Comparison of ENCODE assay signal across 13 cellular contexts in the genomic region with DNA sequence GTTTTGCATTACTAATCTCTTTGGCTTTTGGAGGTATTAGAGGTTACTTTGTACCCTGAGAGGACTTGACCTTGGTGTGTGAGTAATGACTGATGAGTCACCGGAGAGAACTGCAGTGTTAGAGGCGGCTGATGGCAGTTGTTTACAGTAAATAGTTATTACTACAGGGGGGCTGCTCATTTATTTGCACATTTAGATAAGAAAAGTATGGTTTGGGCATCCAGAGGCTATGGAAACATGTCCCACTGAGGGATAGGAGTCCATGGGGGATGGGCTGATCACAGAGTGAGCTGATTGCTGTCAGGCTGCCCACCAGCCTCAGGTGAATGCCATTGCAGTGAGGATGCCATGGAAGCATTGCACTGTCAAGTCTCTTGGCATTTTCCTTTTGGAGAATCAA. TPM values are rescaled to one million over a fixed set of nuclear protein-coding genes. Genes with fewer than 3 reads are reported as not detected.
A peak's percentile ranks its signal among the peaks of the same experiment; 100 is the strongest.
DNase-seq lines count a peak whose midpoint lies in the region; FAIRE-seq and TF ChIP-seq lines count a peak whose summit lies in the region.
"Had no signal": no experiment of that assay in that cellular context is flagged by ENCODE, and none has a peak within 500 bp of the region (broad histone marks: within the 10 kb centered on the region; RNA-seq: fewer than 3 reads in every experiment).

No MANE protein-coding gene starts in this region.

- 21% methylated on average over 2 of the region's 2 CpGs for WGBS in HUES64

- H3K36me3 ChIP-seq in HUES64 (ENCODE audit: insufficient read depth, low read length) = no peaks in the 10 kb centered on the region
- no peaks in the 10 kb centered on the region for H3K36me3 ChIP-seq in keratinocyte (ENCODE audit: control insufficient read depth in 2 of 2, extremely low read depth in 1 of 2, insufficient read depth in 2 of 2, low read length in 2 of 2)
- no peaks in the 10 kb centered on the region for H3K36me3 ChIP-seq in colonic mucosa

- dilution Hi-C loops in keratinocyte (cut with MboI; ENCODE audit: extremely low pct_ligation_motif_present, low sequenced_read_pairs) = no loop called here

- H3K9me1 ChIP-seq in keratinocyte (ENCODE audit: control insufficient read depth, extremely low read depth, insufficient read depth, low read length) = no peaks in the 10 kb centered on the region

- H3K4me1 ChIP-seq in HUES64 (ENCODE audit: insufficient read depth, low read length) (peaks cover 27% of the 10 kb centered on the region), keratinocyte (ENCODE audit: control insufficient read depth, extremely low read depth, insufficient read depth, low read length) (peaks cover 24% of the 10 kb centered on the region), colonic mucosa (no peaks in the 10 kb centered on the region)

- H3K27me3 ChIP-seq in HUES64 (ENCODE audit: insufficient read depth, low read length) = no peaks in the 10 kb centered on the region
- no peaks in the 10 kb centered on the region for H3K27me3 ChIP-seq in keratinocyte (ENCODE audit: control insufficient read depth, extremely low read depth, insufficient read depth, low read length)
- no peaks in the 10 kb centered on the region for H3K27me3 ChIP-seq in colonic mucosa

- no peaks in the 10 kb centered on the region for H4K20me1 ChIP-seq in keratinocyte (ENCODE audit: control insufficient read depth, extremely low read depth, insufficient read depth, low read length)

- DNase-seq in AG20443 (ENCODE audit: low spot score) (peak; percentile 73), astrocyte of the hippocampus (ENCODE audit: low read depth, low spot score) (peak; percentile 83), keratinocyte (ENCODE audit: low read depth, low spot score) (peak; percentile 46), colonic mucosa (no peak), posterior vena cava (ENCODE audit: low spot score) (no peak), GM10248 (ENCODE audit: extremely low spot score) (no peak)
- no peak for DNase-seq in stimulated activated naive CD4-positive, alpha-beta T cell (lab: John Stamatoyannopoulos, UW)
- DNase-seq: NCI-H1092 had no signal

- TF ChIP-seq CTCF in keratinocyte (optimal IDR thresholded peaks at IDR 0.05 in 1 of 3, IDR thresholded peaks at IDR 0.05 in 1 of 3, conservative IDR thresholded peaks at IDR 0.05 in 1 of 3; ENCODE audit: extremely low read depth in 1 of 3, insufficient read depth in 2 of 3, low read length in 3 of 3) (no peak), colonic mucosa (IDR thresholded peaks at IDR 0.05) (no peak), GM10248 (IDR thresholded peaks at IDR 0.05; ENCODE audit: control extremely low read depth, extremely low read depth, low read depth, missing control alignments) (no peak)

- H3K9ac ChIP-seq in HUES64 (ENCODE audit: low read depth, low read length) (no peak overlapping the region), keratinocyte (ENCODE audit: control insufficient read depth, extremely low read depth, insufficient read depth, low read length) (no peak overlapping the region), colonic mucosa (ENCODE audit: low read depth in 2 of 2, low read length in 2 of 2) (no peak overlapping the region)

- H3K27ac ChIP-seq in HUES64 (ENCODE audit: low read depth, low read length) (peak overlapping the region; percentile 34; the same call in 1 of the 2 replicates), keratinocyte (ENCODE audit: control insufficient read depth, insufficient read depth, low read length) (peak overlapping the region; percentile 50), colonic mucosa (no peak overlapping the region)
- H3K27ac ChIP-seq: C4-2B had no signal

- H3K4me3 ChIP-seq in HUES64 (ENCODE audit: low read length) = no peak overlapping the region
- peak overlapping the region in 1 of 3 experiments; percentile 25 for H3K4me3 ChIP-seq in keratinocyte (ENCODE audit: control insufficient read depth in 2 of 3, extremely low read depth in 1 of 3, insufficient read depth in 2 of 3, low read depth in 1 of 3, low read length in 3 of 3)
- H3K4me3 ChIP-seq in colonic mucosa = no peak overlapping the region

- no peak overlapping the region for H2AFZ ChIP-seq in keratinocyte (ENCODE audit: control insufficient read depth, low read length)

- H3K9me3 ChIP-seq in HUES64 (ENCODE audit: insufficient read depth, low read depth, low read length) (no peaks in the 10 kb centered on the region), keratinocyte (ENCODE audit: control insufficient read depth, low read depth, low read length) (no peaks in the 10 kb centered on the region), colonic mucosa (no peaks in the 10 kb centered on the region)

- peak overlapping the region; percentile 60 for H3K4me2 ChIP-seq in keratinocyte (ENCODE audit: control insufficient read depth, extremely low read depth, insufficient read depth, low read depth, low read length)

- peak; percentile 94 for FAIRE-seq in keratinocyte (lab: Jason Lieb, UNC)
- FAIRE-seq: islet of Langerhans, TTC549 had no signal

- POLR2A ChIA-PET in GM10248 (lab: Yijun Ruan, JAX) = no interaction called here

- CTCF ChIA-PET in GM10248 (lab: Yijun Ruan, JAX) = interaction anchor here (1.4 to 1.5 kb wide), 2 partner anchors 8 to 14 kb away, joined by 4 read pairs; no protein-coding TSS in a partner anchor

- H3K79me2 ChIP-seq in keratinocyte (ENCODE audit: control insufficient read depth, insufficient read depth, low read length) = no peaks in the 10 kb centered on the region

- intact Hi-C loops in colonic mucosa (cut with DNase I) (no loop called here), posterior vena cava (cut with DNase I) (no loop called here)

RNA-seq across cellular contexts. Expression of a gene that starts 17.3 kb away (rescaled TPM):
- 5.0 TPM for polyA plus RNA-seq in HUES64 (2013, experiment 1 of 2)
- polyA plus RNA-seq in HUES64 (2013, experiment 2 of 2) = 5.6 TPM
- polyA plus RNA-seq in keratinocyte = 3.8 to 7.9 TPM (median 7.7 TPM) in 3 replicates
- polyA plus RNA-seq in keratinocyte (2011; ENCODE audit: low read depth) = 0.31 TPM
- 4.3 and 5.9 TPM in 2 replicates for polyA plus RNA-seq in keratinocyte (2011; cell fraction: cytosol; rRNA removed)
- polyA plus RNA-seq in keratinocyte (2011; cell fraction: nucleus; rRNA removed) = 2.4 and 3.3 TPM in 2 replicates
- 0.65 and 6.3 TPM in 2 replicates for polyA plus RNA-seq in keratinocyte (2012; ENCODE audit: low replicate concordance)
- polyA minus RNA-seq in keratinocyte = 4.8 to 16.1 TPM (median 9.1 TPM) in 3 replicates
- 6.3 TPM for polyA minus RNA-seq in keratinocyte (2011; cell fraction: cytosol; rRNA and poly(A)+ RNA removed)
- polyA minus RNA-seq in keratinocyte (2011; cell fraction: nucleus; rRNA and poly(A)+ RNA removed) = 3.4 and 6.9 TPM in 2 replicates
- total RNA-seq in colonic mucosa (1 to 10 TPM in 1 of 2 donors, under 1 TPM in 1; 0.42 to 1.1 TPM), posterior vena cava (1 to 10 TPM; 2.7 to 6.5 TPM)
- total RNA-seq: activated T-helper 2 cell treated with anti-CD3 and anti-CD28 coated beads, Interferon-gamma antibody, Interleukin-2, Interleukin-4, amounts not matched to agents 10 μg/mL and 5 μg/mL and 100 μg/mL, durations not matched to agents 14 hours and 24 hours and 36 hours had no signal

Comparison
In these comparisons a context has a peak if more than half of its experiments do, and no peak if none do; other contexts are left out.
1. DNase-seq: peak in AG20443 (single experiment), astrocyte of the hippocampus (single experiment) and keratinocyte (single experiment); none in stimulated activated naive CD4-positive, alpha-beta T cell (0 of 6), colonic mucosa (single experiment), posterior vena cava (single experiment) and GM10248 (single experiment).